8 cellular contexts compared by ENCODE assay signal in the genomic region with DNA sequence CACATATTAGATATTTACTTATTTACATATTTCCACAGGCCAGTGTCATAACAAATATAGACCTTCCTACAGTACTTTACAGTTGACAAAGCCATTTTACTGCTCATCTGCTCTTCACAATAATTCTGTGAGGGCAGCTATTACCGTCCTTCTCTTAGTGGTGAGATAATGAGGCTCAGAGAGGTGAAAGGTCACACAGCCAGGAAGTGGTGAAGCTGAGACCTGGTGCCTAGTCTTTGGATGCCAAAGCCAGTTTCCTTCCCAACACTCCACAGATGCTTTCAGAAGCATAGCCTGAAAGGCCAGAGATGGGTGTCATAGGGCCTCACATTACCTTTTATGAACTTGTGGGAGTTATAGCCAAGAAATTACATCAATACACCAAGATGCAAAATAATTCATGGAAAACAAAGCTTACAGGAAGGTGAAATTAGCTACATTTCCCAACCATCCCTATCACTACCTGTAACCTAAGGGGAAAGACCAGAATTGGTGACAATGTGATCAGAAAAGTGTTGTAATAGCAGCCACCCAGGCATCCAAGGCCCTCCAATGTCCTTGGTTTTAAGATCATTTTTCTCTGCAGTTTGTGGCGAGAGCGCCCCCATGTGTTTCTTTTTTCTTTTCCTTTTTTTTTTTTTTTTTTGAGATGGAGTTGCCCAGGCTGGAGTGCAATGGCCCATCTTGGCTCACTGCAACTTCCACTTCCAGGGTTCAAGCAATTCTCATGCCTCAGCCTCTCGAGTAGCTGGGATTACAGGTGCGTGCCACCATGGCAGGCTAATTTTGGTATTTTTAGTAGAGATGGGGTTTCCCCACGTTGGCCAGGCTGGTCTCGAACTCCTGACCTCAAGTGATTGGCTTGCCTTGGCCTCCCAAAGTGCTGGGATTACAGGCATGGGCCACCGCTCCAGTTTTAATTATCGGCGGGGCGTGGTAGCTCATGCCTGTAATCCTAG. TPM values are rescaled to one million over a fixed set of nuclear protein-coding genes. Genes with fewer than 3 reads are reported as not detected.
DNase-seq lines count a peak whose midpoint lies in the region; ATAC-seq lines count a peak whose summit lies in the region.

No MANE protein-coding gene starts in this region.

- peak overlapping the region; percentile 53 for H3K27ac Mint-ChIP-seq in stimulated activated naive CD8-positive, alpha-beta T cell treated with anti-CD3 and anti-CD28 coated beads, Interleukin-15, Interleukin-2, amounts not matched to agents 100 ng/mL and 50 ng/mL, for 24 hours

- ATAC-seq in HG02610 (IDR thresholded peaks at IDR 0.05; ENCODE audit: unreplicated experiment) = no peak

- peaks cover 7% of the 10 kb centered on the region for H3K4me1 Mint-ChIP-seq in stimulated activated naive CD8-positive, alpha-beta T cell treated with anti-CD3 and anti-CD28 coated beads, Interleukin-15, Interleukin-2, amounts not matched to agents 100 ng/mL and 50 ng/mL, for 24 hours (ENCODE audit: low read depth)

- no peak overlapping the region for H3K4me3 Mint-ChIP-seq in stimulated activated naive CD8-positive, alpha-beta T cell treated with anti-CD3 and anti-CD28 coated beads, Interleukin-15, Interleukin-2, amounts not matched to agents 100 ng/mL and 50 ng/mL, for 24 hours

- no peaks in the 10 kb centered on the region for H3K36me3 Mint-ChIP-seq in stimulated activated naive CD8-positive, alpha-beta T cell treated with anti-CD3 and anti-CD28 coated beads, Interleukin-15, Interleukin-2, amounts not matched to agents 100 ng/mL and 50 ng/mL, for 24 hours (ENCODE audit: low read depth)

- peak; percentile 24 for DNase-seq in ACHN
- DNase-seq in GM03348 (ENCODE audit: low spot score) = peak; percentile 44
- peak; percentile 14 for DNase-seq in NCI-H2227 treated with DMSO at 0.1 percent for 48 hours (lab: John Stamatoyannopoulos, UW)
- DNase-seq in dermis blood vessel endothelial cell = peak; percentile 54
- DNase-seq in cerebellar nuclear complex (lab: John Stamatoyannopoulos, UW) = no peak
- DNase-seq in cerebellum (ENCODE audit: low spot score) = no peak

- H3K9me3 Mint-ChIP-seq in stimulated activated naive CD8-positive, alpha-beta T cell treated with anti-CD3 and anti-CD28 coated beads, Interleukin-15, Interleukin-2, amounts not matched to agents 100 ng/mL and 50 ng/mL, for 24 hours = no peaks in the 10 kb centered on the region

- H3K27me3 Mint-ChIP-seq in stimulated activated naive CD8-positive, alpha-beta T cell treated with anti-CD3 and anti-CD28 coated beads, Interleukin-15, Interleukin-2, amounts not matched to agents 100 ng/mL and 50 ng/mL, for 24 hours = no peaks in the 10 kb centered on the region

- in situ Hi-C loops in ACHN (cut with HindIII; ENCODE audit: low pct_ligation_motif_present, low pct_unique_long_range_greater_than_20kb, low sequenced_read_pairs) = no loop called here

RNA-seq across cellular contexts. Expression of a gene that starts 26.5 kb away (rescaled TPM):
- total RNA-seq in dermis blood vessel endothelial cell (871 and 1,099 TPM in 2 replicates), cerebellum (528 TPM)

Comparison
In these comparisons a context has a peak if more than half of its experiments do, and no peak if none do; other contexts are left out.
1. DNase-seq: peak in ACHN (single experiment), GM03348 (single experiment), NCI-H2227 treated with DMSO at 0.1 percent for 48 hours (single experiment) and dermis blood vessel endothelial cell (single experiment); none in cerebellar nuclear complex (0 of 2) and cerebellum (single experiment).